In genomic region chr2:84939426-84940087, GRCh38 we compare ENCODE assay signal across 8 cellular contexts.
A peak's percentile ranks its signal among the peaks of the same experiment; 100 is the strongest.
DNase-seq lines count a peak whose midpoint lies in the region; ATAC-seq lines count a peak whose summit lies in the region.

No MANE protein-coding gene starts in this region.

- ATAC-seq in GM18870 (IDR thresholded peaks at IDR 0.05; ENCODE audit: unreplicated experiment) (peak; percentile 73), HG03039 (IDR thresholded peaks at IDR 0.05; ENCODE audit: unreplicated experiment) (peak; percentile 77)

- DNase-seq in T follicular helper cell (ENCODE audit: low read depth) (peak; percentile 51), D341Med (ENCODE audit: low spot score) (no peak), glomerular visceral epithelial cell (ENCODE audit: extremely low spot score) (no peak), amygdala (lab: John Stamatoyannopoulos, UW) (no peak)
- peak; percentile 82 for DNase-seq in central memory CD4-positive, alpha-beta T cell
- DNase-seq in stimulated activated CD8-positive, alpha-beta memory T cell treated with anti-CD3 and anti-CD28 coated beads, Interleukin-12 subunit alpha, Interleukin-12 subunit beta, amount 100 ng/mL, for 24 hours (ENCODE audit: extremely low read depth) = peak; percentile 40

Comparison
In these comparisons a context has a peak if more than half of its experiments do, and no peak if none do; other contexts are left out.
1. DNase-seq: peak in T follicular helper cell (single experiment), central memory CD4-positive, alpha-beta T cell (single experiment) and stimulated activated CD8-positive, alpha-beta memory T cell treated with anti-CD3 and anti-CD28 coated beads, Interleukin-12 subunit alpha, Interleukin-12 subunit beta, amount 100 ng/mL, for 24 hours (single experiment); none in D341Med (single experiment), glomerular visceral epithelial cell (single experiment) and amygdala (0 of 56).